In genomic region chr3:148957586-148957985, GRCh38 we compare ENCODE assay signal across 8 cellular contexts. TPM values are rescaled to one million over a fixed set of nuclear protein-coding genes. Genes with fewer than 3 reads are reported as not detected.
DNase-seq lines count a peak whose midpoint lies in the region; ATAC-seq and TF ChIP-seq lines count a peak whose summit lies in the region.

No MANE protein-coding gene starts in this region.

- no peak overlapping the region for H3K27ac Mint-ChIP-seq in activated CD4-positive, alpha-beta T cell treated with anti-CD3 and anti-CD28 coated beads, Interleukin-2, amount 10 ng/mL, durations not matched to agents 24 days and 14 days

- no peak overlapping the region for H3K27ac ChIP-seq in VCaP

- H3K4me3 Mint-ChIP-seq in activated CD4-positive, alpha-beta T cell treated with anti-CD3 and anti-CD28 coated beads, Interleukin-2, amount 10 ng/mL, durations not matched to agents 24 days and 14 days: no peak overlapping the region

- peak; percentile 68 for DNase-seq in activated CD4-positive, alpha-beta T cell treated with anti-CD3 and anti-CD28 coated beads, Interleukin-2, amount 10 ng/mL, durations not matched to agents 24 days and 14 days
- no peak for DNase-seq in activated CD4-positive, alpha-beta T cell treated with anti-CD3 and anti-CD28 coated beads for 1 hour
- DNase-seq in myocyte (ENCODE audit: low read depth): peak; percentile 29
- DNase-seq in occipital lobe (lab: John Stamatoyannopoulos, UW): no peak
- DNase-seq in mucosa of gallbladder (ENCODE audit: low spot score): no peak

- H3K4me1 Mint-ChIP-seq in activated CD4-positive, alpha-beta T cell treated with anti-CD3 and anti-CD28 coated beads, Interleukin-2, amount 10 ng/mL, durations not matched to agents 24 days and 14 days: peaks cover 5% of the 10 kb centered on the region

- intact Hi-C loops in activated CD4-positive, alpha-beta T cell treated with anti-CD3 and anti-CD28 coated beads, Interleukin-2, amount 10 ng/mL, durations not matched to agents 24 days and 14 days (cut with micrococcal nuclease): loop anchor here (5.0 to 10.0 kb wide), 2 partner anchors 127 to 165 kb away; partner anchors contain the start of gene HLTF

- ATAC-seq in HG03196 (IDR thresholded peaks at IDR 0.05; ENCODE audit: unreplicated experiment) (peak; percentile 57), HG03175 (IDR thresholded peaks at IDR 0.05; ENCODE audit: unreplicated experiment) (no peak)

- peaks cover 29% of the 10 kb centered on the region for H3K27me3 Mint-ChIP-seq in activated CD4-positive, alpha-beta T cell treated with anti-CD3 and anti-CD28 coated beads, Interleukin-2, amount 10 ng/mL, durations not matched to agents 24 days and 14 days

- H3K36me3 Mint-ChIP-seq in activated CD4-positive, alpha-beta T cell treated with anti-CD3 and anti-CD28 coated beads, Interleukin-2, amount 10 ng/mL, durations not matched to agents 24 days and 14 days (ENCODE audit: low read depth): no peaks in the 10 kb centered on the region

- TF ChIP-seq CTCF in VCaP (conservative IDR thresholded peaks at IDR 0.05): peak; percentile 32; the same call in 1 of the 2 replicates

- H3K9me3 Mint-ChIP-seq in activated CD4-positive, alpha-beta T cell treated with anti-CD3 and anti-CD28 coated beads, Interleukin-2, amount 10 ng/mL, durations not matched to agents 24 days and 14 days: no peaks in the 10 kb centered on the region

RNA-seq across cellular contexts. Expression of gene GYG1, which starts 33.8 kb away (rescaled TPM):
- total RNA-seq in activated CD4-positive, alpha-beta T cell treated with anti-CD3 and anti-CD28 coated beads, Interleukin-2, amount 10 ng/mL, durations not matched to agents 24 days and 14 days: 27.4 and 28.0 TPM in 2 replicates
- total RNA-seq in myocyte: 41.0 and 76.3 TPM in 2 replicates
- polyA plus RNA-seq in myocyte (2012): 58.6 TPM
- 5.1 TPM for total RNA-seq in occipital lobe
- 40.9 TPM for total RNA-seq in mucosa of gallbladder

Comparison
In these comparisons a context has a peak if more than half of its experiments do, and no peak if none do; other contexts are left out.
1. DNase-seq: peak in activated CD4-positive, alpha-beta T cell treated with anti-CD3 and anti-CD28 coated beads, Interleukin-2, amount 10 ng/mL, durations not matched to agents 24 days and 14 days (single experiment) and myocyte (single experiment); none in activated CD4-positive, alpha-beta T cell treated with anti-CD3 and anti-CD28 coated beads for 1 hour (single experiment), occipital lobe (single experiment) and mucosa of gallbladder (single experiment).